8 cellular contexts compared by ENCODE assay signal in genomic region chr5:134176523-134177196, GRCh38. TPM values are rescaled to one million over a fixed set of nuclear protein-coding genes. Genes with fewer than 3 reads are reported as not detected.
DNase-seq lines count a peak whose midpoint lies in the region; ATAC-seq and TF ChIP-seq lines count a peak whose summit lies in the region.

TSS of gene SKP1 (minus strand) at chr5:134176950. CDS start at chr5:134174022, 2,928 bp downstream.

- no peak for TF ChIP-seq EP300 in Ishikawa (IDR thresholded peaks at IDR 0.05; ENCODE audit: borderline replicate concordance)

- ATAC-seq in GM21529 (IDR thresholded peaks at IDR 0.05; ENCODE audit: unreplicated experiment), result peak; percentile 80
- ATAC-seq in naive B cell (ENCODE audit: low read depth in 2 of 2), result peak; percentile 84 to 87
- peak; percentile 90 for ATAC-seq in stimulated activated effector memory CD8-positive, alpha-beta T cell treated with anti-CD3 and anti-CD28 coated beads, Interleukin-12 subunit alpha, Interleukin-12 subunit beta, amount 100 ng/mL, for 72 hours

- no peaks in the 10 kb centered on the region for H3K27me3 Mint-ChIP-seq in naive B cell

- H3K4me1 Mint-ChIP-seq in naive B cell, result peaks cover 21 to 36% (median 26%) of the 10 kb centered on the region in 3 donors
- H3K4me1 Mint-ChIP-seq in stimulated activated effector memory CD8-positive, alpha-beta T cell treated with anti-CD3 and anti-CD28 coated beads, Interleukin-12 subunit alpha, Interleukin-12 subunit beta, amount 100 ng/mL, for 72 hours, result peaks cover 25% of the 10 kb centered on the region

- H3K36me3 Mint-ChIP-seq in naive B cell, result peaks cover 6 to 9% of the 10 kb centered on the region in 2 donors
- H3K36me3 Mint-ChIP-seq in stimulated activated effector memory CD8-positive, alpha-beta T cell treated with anti-CD3 and anti-CD28 coated beads, Interleukin-12 subunit alpha, Interleukin-12 subunit beta, amount 100 ng/mL, for 72 hours, result peaks cover 56% of the 10 kb centered on the region

- TF ChIP-seq RAD21 in Ishikawa (IDR thresholded peaks at IDR 0.05; ENCODE audit: low read depth), result no peak

- DNase-seq in DMS53 (lab: John Stamatoyannopoulos, UW), result peak; percentile 93
- DNase-seq in RWPE1 (ENCODE audit: low spot score), result peak; percentile 92
- DNase-seq in activated T-helper 1 cell treated with anti-CD3 and anti-CD28 coated beads, Interleukin-2, amount 50 U/mL, for 16 hours (ENCODE audit: low read depth in 1 of 2, low spot score in 1 of 2), result peak; percentile 71 to 76
- peak; percentile 77 for DNase-seq in fibroblast of gingiva (ENCODE audit: low read depth)
- peak; percentile 89 for DNase-seq in naive B cell
- peak; percentile 91 to 95 for DNase-seq in stimulated activated effector memory CD8-positive, alpha-beta T cell treated with anti-CD3 and anti-CD28 coated beads, Interleukin-12 subunit alpha, Interleukin-12 subunit beta, amount 100 ng/mL, for 72 hours (ENCODE audit: low spot score in 2 of 2)

- CTCF ChIA-PET in RWPE1 (lab: Yijun Ruan, JAX), result interaction anchor here (0.5 to 2.2 kb wide), 8 partner anchors 11 to 1810 kb away, joined by 3 to 12 read pairs (median 4); no protein-coding TSS in a partner anchor

- peak within 1 kb of the TSS; percentile 95 to 99 (median 96) for H3K4me3 Mint-ChIP-seq in naive B cell
- peak within 1 kb of the TSS; percentile 90 for H3K4me3 Mint-ChIP-seq in stimulated activated effector memory CD8-positive, alpha-beta T cell treated with anti-CD3 and anti-CD28 coated beads, Interleukin-12 subunit alpha, Interleukin-12 subunit beta, amount 100 ng/mL, for 72 hours

- no peak for TF ChIP-seq CTCF in RWPE1 (conservative IDR thresholded peaks at IDR 0.05; ENCODE audit: low read depth)

- H3K9me3 Mint-ChIP-seq in naive B cell, result no peaks in the 10 kb centered on the region
- no peaks in the 10 kb centered on the region for H3K9me3 Mint-ChIP-seq in stimulated activated effector memory CD8-positive, alpha-beta T cell treated with anti-CD3 and anti-CD28 coated beads, Interleukin-12 subunit alpha, Interleukin-12 subunit beta, amount 100 ng/mL, for 72 hours

- POLR2A ChIA-PET in RWPE1 (lab: Yijun Ruan, JAX; ENCODE audit: low non-redundant PET), result interaction anchor here (0.5 to 0.7 kb wide), 3 partner anchors 49 to 1952 kb away, joined by 3 to 5 read pairs (median 3); partner anchors contain the start of gene PPP2CA

- H3K27ac ChIP-seq in RWPE1, result peak within 1 kb of the TSS; percentile 99

- peak within 1 kb of the TSS; percentile 97 to 99 (median 98) for H3K27ac Mint-ChIP-seq in naive B cell
- peak within 1 kb of the TSS; percentile 98 for H3K27ac Mint-ChIP-seq in stimulated activated effector memory CD8-positive, alpha-beta T cell treated with anti-CD3 and anti-CD28 coated beads, Interleukin-12 subunit alpha, Interleukin-12 subunit beta, amount 100 ng/mL, for 72 hours

TF ChIP-seq in Ishikawa, 13 proteins besides CTCF, POLR2A, EP300 and RAD21:
- no peak for TF ChIP-seq YY1 (IDR thresholded peaks at IDR 0.05; ENCODE audit: low read depth)
- no peak for TF ChIP-seq USF1 (IDR thresholded peaks at IDR 0.05)
- TF ChIP-seq REST (IDR thresholded peaks at IDR 0.05; ENCODE audit: low read depth), result no peak
- TF ChIP-seq ZBTB7A (IDR thresholded peaks at IDR 0.05; ENCODE audit: low read depth), result no peak
- TF ChIP-seq CREB1 (IDR thresholded peaks at IDR 0.05; ENCODE audit: low read depth), result no peak; the same call in 1 of the 2 replicates
- peak; percentile 18; the same call in 1 of the 2 replicates for TF ChIP-seq TEAD4 (IDR thresholded peaks at IDR 0.05)
- 0 out of 2 replicates have a peak, but pooled peaks have one; percentile 23 for TF ChIP-seq TCF12 (IDR thresholded peaks at IDR 0.05; ENCODE audit: low read depth)
- no peak for TF ChIP-seq EGR1 (IDR thresholded peaks at IDR 0.05)
- peak; percentile 70 for TF ChIP-seq TAF1 (IDR thresholded peaks at IDR 0.05; ENCODE audit: low read depth)
- TF ChIP-seq CEBPB (IDR thresholded peaks at IDR 0.05), result no peak
- TF ChIP-seq MAX (IDR thresholded peaks at IDR 0.05), result peak; percentile 62
- no peak for TF ChIP-seq NFIC (IDR thresholded peaks at IDR 0.05)
- no peak for TF ChIP-seq FOXM1 (IDR thresholded peaks at IDR 0.05; ENCODE audit: borderline replicate concordance, low read depth)

RNA-seq across cellular contexts. Expression of gene SKP1, which starts in this region (rescaled TPM):
- 1,000 to 10,000 TPM; 1,058 to 1,567 (median 1,113) TPM for polyA plus RNA-seq in naive B cell (ENCODE audit: low read depth in 6 of 6)

Comparison
In these comparisons a context has a peak if more than half of its experiments do, and no peak if none do; other contexts are left out.
1. Peak in every context shown above with its lines: DNase-seq, ATAC-seq and H3K27ac ChIP-seq.